In genomic region chr5:75668348-75668895, GRCh38 we compare ENCODE assay signal across 9 cellular contexts. TPM values are rescaled to one million over a fixed set of nuclear protein-coding genes. Genes with fewer than 3 reads are reported as not detected.
A peak's percentile ranks its signal among the peaks of the same experiment; 100 is the strongest.
DNase-seq lines count a peak whose midpoint lies in the region; ATAC-seq and TF ChIP-seq lines count a peak whose summit lies in the region.
"Had no signal": no experiment of that assay in that cellular context is flagged by ENCODE, and none has a peak within 500 bp of the region (broad histone marks: within the 10 kb centered on the region; RNA-seq: fewer than 3 reads in every experiment).

No MANE protein-coding gene starts in this region.

- H3K4me1 Mint-ChIP-seq in activated CD8-positive, alpha-beta T cell treated with anti-CD3 and anti-CD28 coated beads for 36 hours (ENCODE audit: low read depth) = peaks cover 35% of the 10 kb centered on the region
- peaks cover 34 to 42% of the 10 kb centered on the region in 2 donors for H3K4me1 Mint-ChIP-seq in natural killer cell treated with Interleukin-12 subunit alpha and Interleukin-12 subunit beta and Interleukin-15 and Interleukin-18, amount 100 ng/mL, for 72 hours (ENCODE audit: low read depth in 2 of 2)

- ATAC-seq in GM18502 (IDR thresholded peaks at IDR 0.05; ENCODE audit: poor library complexity, unreplicated experiment) = peak; percentile 6
- ATAC-seq in HG02759 (IDR thresholded peaks at IDR 0.05; ENCODE audit: unreplicated experiment) = peak; percentile 0
- ATAC-seq in activated CD8-positive, alpha-beta T cell treated with anti-CD3 and anti-CD28 coated beads for 36 hours = no peak
- no peak for ATAC-seq in natural killer cell treated with Interleukin-12 subunit alpha and Interleukin-12 subunit beta and Interleukin-15 and Interleukin-18, amount 100 ng/mL, for 72 hours
- ATAC-seq in GM19328 (IDR thresholded peaks at IDR 0.05; ENCODE audit: unreplicated experiment) = no peak
- ATAC-seq in GM19035 (IDR thresholded peaks at IDR 0.05; ENCODE audit: unreplicated experiment) = no peak
- ATAC-seq in GM18861 (IDR thresholded peaks at IDR 0.05; ENCODE audit: unreplicated experiment) = no peak

- intact Hi-C loops in activated CD8-positive, alpha-beta T cell treated with anti-CD3 and anti-CD28 coated beads for 36 hours (cut with micrococcal nuclease) = loop anchor here (10.0 kb wide), 1 partner anchor 434 kb away; the partner anchor contains the start of gene ANKRD31

- peak overlapping the region; percentile 66 for H3K4me3 Mint-ChIP-seq in activated CD8-positive, alpha-beta T cell treated with anti-CD3 and anti-CD28 coated beads for 36 hours
- peak overlapping the region; percentile 93 for H3K4me3 Mint-ChIP-seq in natural killer cell treated with Interleukin-12 subunit alpha and Interleukin-12 subunit beta and Interleukin-15 and Interleukin-18, amount 100 ng/mL, for 72 hours

- no peaks in the 10 kb centered on the region for H3K27me3 Mint-ChIP-seq in activated CD8-positive, alpha-beta T cell treated with anti-CD3 and anti-CD28 coated beads for 36 hours
- no peaks in the 10 kb centered on the region for H3K27me3 Mint-ChIP-seq in natural killer cell treated with Interleukin-12 subunit alpha and Interleukin-12 subunit beta and Interleukin-15 and Interleukin-18, amount 100 ng/mL, for 72 hours

- CTCF ChIA-PET in activated CD8-positive, alpha-beta T cell treated with anti-CD3 and anti-CD28 coated beads for 36 hours (lab: Charles Lee) = interaction anchor here (1.0 to 1.9 kb wide), 4 partner anchors 9 to 432 kb away, joined by 3 to 5 read pairs (median 4); partner anchors contain the start of gene ANKRD31

- TF ChIP-seq CTCF in activated CD8-positive, alpha-beta T cell treated with anti-CD3 and anti-CD28 coated beads for 36 hours (IDR thresholded peaks at IDR 0.05) = no peak

- H3K9me3 Mint-ChIP-seq in activated CD8-positive, alpha-beta T cell treated with anti-CD3 and anti-CD28 coated beads for 36 hours = no peaks in the 10 kb centered on the region
- H3K9me3 Mint-ChIP-seq in natural killer cell treated with Interleukin-12 subunit alpha and Interleukin-12 subunit beta and Interleukin-15 and Interleukin-18, amount 100 ng/mL, for 72 hours = no peaks in the 10 kb centered on the region

- H3K27ac Mint-ChIP-seq in activated CD8-positive, alpha-beta T cell treated with anti-CD3 and anti-CD28 coated beads for 36 hours = peak overlapping the region; percentile 86
- H3K27ac Mint-ChIP-seq in natural killer cell treated with Interleukin-12 subunit alpha and Interleukin-12 subunit beta and Interleukin-15 and Interleukin-18, amount 100 ng/mL, for 72 hours = peak overlapping the region; percentile 93 to 95

- no peak for DNase-seq in activated CD8-positive, alpha-beta T cell treated with anti-CD3 and anti-CD28 coated beads for 36 hours
- no peak for DNase-seq in natural killer cell treated with Interleukin-12 subunit alpha and Interleukin-12 subunit beta and Interleukin-15 and Interleukin-18, amount 100 ng/mL, for 72 hours (ENCODE audit: low spot score)
- DNase-seq in hippocampal formation (lab: John Stamatoyannopoulos, UW) = no peak

- POLR2A ChIA-PET in activated CD8-positive, alpha-beta T cell treated with anti-CD3 and anti-CD28 coated beads for 36 hours (lab: Charles Lee) = interaction anchor here (0.7 kb wide), 1 partner anchor 24 kb away, joined by 3 read pairs; no protein-coding TSS in a partner anchor

- peaks cover 9% of the 10 kb centered on the region for H3K36me3 Mint-ChIP-seq in activated CD8-positive, alpha-beta T cell treated with anti-CD3 and anti-CD28 coated beads for 36 hours (ENCODE audit: low read depth)
- peaks cover 7% of the 10 kb centered on the region for H3K36me3 Mint-ChIP-seq in natural killer cell treated with Interleukin-12 subunit alpha and Interleukin-12 subunit beta and Interleukin-15 and Interleukin-18, amount 100 ng/mL, for 72 hours

RNA-seq across cellular contexts. Expression of gene POC5, which starts 48.8 kb away (rescaled TPM):
- total RNA-seq in activated CD8-positive, alpha-beta T cell treated with anti-CD3 and anti-CD28 coated beads for 36 hours = 10 to 100 TPM; 14.5 to 15.7 TPM
- total RNA-seq in natural killer cell treated with Interleukin-12 subunit alpha and Interleukin-12 subunit beta and Interleukin-15 and Interleukin-18, amount 100 ng/mL, for 72 hours = 10 to 100 TPM; 21.4 to 22.4 TPM

RNA-seq across cellular contexts. Expression of gene ANKDD1B, which starts 57.2 kb away (rescaled TPM):
- not detected for total RNA-seq in activated CD8-positive, alpha-beta T cell treated with anti-CD3 and anti-CD28 coated beads for 36 hours
- under 1 TPM in 1 of 2 donors, not detected in 1; 0.33 TPM for total RNA-seq in natural killer cell treated with Interleukin-12 subunit alpha and Interleukin-12 subunit beta and Interleukin-15 and Interleukin-18, amount 100 ng/mL, for 72 hours
- total RNA-seq: RPMI7951 had no signal

Comparison
In these comparisons a context has a peak if more than half of its experiments do, and no peak if none do; other contexts are left out.
1. ATAC-seq: peak in GM18502 (single experiment) and HG02759 (single experiment); none in activated CD8-positive, alpha-beta T cell treated with anti-CD3 and anti-CD28 coated beads for 36 hours (single experiment), natural killer cell treated with Interleukin-12 subunit alpha and Interleukin-12 subunit beta and Interleukin-15 and Interleukin-18, amount 100 ng/mL, for 72 hours (0 of 2), GM19328 (single experiment), GM19035 (single experiment) and GM18861 (single experiment).